ENCODE assay signal across 8 cellular contexts in genomic region chr1:53015508-53015860, GRCh38. TPM values are rescaled to one million over a fixed set of nuclear protein-coding genes. Genes with fewer than 3 reads are reported as not detected.
DNase-seq lines count a peak whose midpoint lies in the region; ATAC-seq and TF ChIP-seq lines count a peak whose summit lies in the region.

No MANE protein-coding gene starts in this region.

- peaks cover 18% of the 10 kb centered on the region for H3K4me1 Mint-ChIP-seq in mesothelial cell of epicardium

- H3K27ac ChIP-seq in 22Rv1 = peak overlapping the region; percentile 69
- H3K27ac ChIP-seq in HL-60 (replicated peaks) = peak overlapping the region; percentile 61
- H3K27ac ChIP-seq in breast epithelium = no peak overlapping the region

- DNase-seq in HL-60 (ENCODE audit: low read depth in 1 of 2, low spot score in 1 of 2) (no peak), breast epithelium (ENCODE audit: low spot score in 2 of 2) (no peak), mesothelial cell of epicardium (ENCODE audit: low spot score in 2 of 2, unreplicated experiment in 2 of 2) (no peak), NCI-H526 treated with DMSO at 0.1 percent for 48 hours (lab: John Stamatoyannopoulos, UW) (no peak), NCI-H2196 (lab: John Stamatoyannopoulos, UW; ENCODE audit: unreplicated experiment) (no peak)
- DNase-seq in stimulated activated CD8-positive, alpha-beta memory T cell treated with anti-CD3 and anti-CD28 coated beads, Interleukin-4, amount 100 ng/mL, for 48 hours = no peak

- no peaks in the 10 kb centered on the region for H3K4me1 ChIP-seq in breast epithelium

- H3K36me3 ChIP-seq in breast epithelium = no peaks in the 10 kb centered on the region

- no peaks in the 10 kb centered on the region for H3K27me3 ChIP-seq in HL-60 (ENCODE audit: insufficient read depth, poor library complexity, severe bottlenecking)
- H3K27me3 ChIP-seq in breast epithelium = no peaks in the 10 kb centered on the region

- H3K27ac Mint-ChIP-seq in mesothelial cell of epicardium = peak overlapping the region; percentile 47

- intact Hi-C loops in breast epithelium (cut with DNase I; ENCODE audit: low total_unique reads) = no loop called here

- peaks cover 3% of the 10 kb centered on the region for H3K36me3 Mint-ChIP-seq in mesothelial cell of epicardium

- H3K9me3 Mint-ChIP-seq in mesothelial cell of epicardium = no peaks in the 10 kb centered on the region

- no peak for ATAC-seq in HG03520 (IDR thresholded peaks at IDR 0.05; ENCODE audit: unreplicated experiment)

- H3K4me3 ChIP-seq in HL-60 (replicated peaks; ENCODE audit: insufficient read depth, low read length) = peak overlapping the region; percentile 65
- peak overlapping the region; percentile 45 to 66 (median 52) for H3K4me3 ChIP-seq in breast epithelium

- H3K4me3 Mint-ChIP-seq in mesothelial cell of epicardium = peak overlapping the region; percentile 80

- TF ChIP-seq POLR2A in breast epithelium (IDR thresholded peaks at IDR 0.05) = no peak

- no peaks in the 10 kb centered on the region for H3K27me3 Mint-ChIP-seq in mesothelial cell of epicardium (ENCODE audit: low read depth)

- no peaks in the 10 kb centered on the region for H3K9me3 ChIP-seq in breast epithelium

- TF ChIP-seq CTCF in 22Rv1 (IDR thresholded peaks at IDR 0.05) (no peak), HL-60 (IDR thresholded peaks at IDR 0.05; ENCODE audit: insufficient read depth, low read length) (no peak), breast epithelium (IDR thresholded peaks at IDR 0.05) (no peak), mesothelial cell of epicardium (IDR thresholded peaks at IDR 0.05; ENCODE audit: unreplicated experiment) (no peak)

RNA-seq across cellular contexts. Expression of gene PODN, which starts 46.5 kb away (rescaled TPM):
- total RNA-seq in breast epithelium (100 to 1,000 TPM in 1 of 3 donors, 10 to 100 TPM in 2; 55.1 to 246 (median 83.1) TPM), mesothelial cell of epicardium (4.5 to 4.6 TPM (median 4.6 TPM) in 3 replicates)

Comparison
In these comparisons a context has a peak if more than half of its experiments do, and no peak if none do; other contexts are left out.
1. H3K27ac ChIP-seq: peak in 22Rv1 (single experiment) and HL-60 (single experiment); none in breast epithelium (0 of 2).